In the genomic region with DNA sequence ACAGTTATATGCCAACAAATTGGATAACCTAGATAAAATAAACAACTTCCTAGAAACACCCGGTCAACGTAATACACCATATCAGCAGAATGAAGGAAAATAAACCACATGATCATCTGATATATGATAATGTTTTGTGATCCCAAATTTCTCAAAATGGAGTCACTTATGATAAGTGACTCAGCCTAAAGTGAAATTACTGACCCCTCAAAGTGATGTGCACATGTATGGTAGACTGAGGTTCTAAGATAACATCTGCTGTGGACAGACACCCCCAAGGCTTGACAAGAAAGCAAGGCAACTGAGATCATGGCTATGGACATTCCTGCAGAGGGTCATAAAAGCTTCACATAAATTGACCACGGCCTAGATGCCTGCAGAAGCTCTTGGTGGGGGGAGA, we compare ENCODE assay signal across 1 cellular context.
TF ChIP-seq lines count a peak whose summit lies in the region.

No MANE protein-coding gene starts in this region.

TF ChIP-seq in K562, 482 proteins besides CTCF, POLR2A, EP300 and RAD21 (continued from another document):
- TF ChIP-seq, protein P1, sequence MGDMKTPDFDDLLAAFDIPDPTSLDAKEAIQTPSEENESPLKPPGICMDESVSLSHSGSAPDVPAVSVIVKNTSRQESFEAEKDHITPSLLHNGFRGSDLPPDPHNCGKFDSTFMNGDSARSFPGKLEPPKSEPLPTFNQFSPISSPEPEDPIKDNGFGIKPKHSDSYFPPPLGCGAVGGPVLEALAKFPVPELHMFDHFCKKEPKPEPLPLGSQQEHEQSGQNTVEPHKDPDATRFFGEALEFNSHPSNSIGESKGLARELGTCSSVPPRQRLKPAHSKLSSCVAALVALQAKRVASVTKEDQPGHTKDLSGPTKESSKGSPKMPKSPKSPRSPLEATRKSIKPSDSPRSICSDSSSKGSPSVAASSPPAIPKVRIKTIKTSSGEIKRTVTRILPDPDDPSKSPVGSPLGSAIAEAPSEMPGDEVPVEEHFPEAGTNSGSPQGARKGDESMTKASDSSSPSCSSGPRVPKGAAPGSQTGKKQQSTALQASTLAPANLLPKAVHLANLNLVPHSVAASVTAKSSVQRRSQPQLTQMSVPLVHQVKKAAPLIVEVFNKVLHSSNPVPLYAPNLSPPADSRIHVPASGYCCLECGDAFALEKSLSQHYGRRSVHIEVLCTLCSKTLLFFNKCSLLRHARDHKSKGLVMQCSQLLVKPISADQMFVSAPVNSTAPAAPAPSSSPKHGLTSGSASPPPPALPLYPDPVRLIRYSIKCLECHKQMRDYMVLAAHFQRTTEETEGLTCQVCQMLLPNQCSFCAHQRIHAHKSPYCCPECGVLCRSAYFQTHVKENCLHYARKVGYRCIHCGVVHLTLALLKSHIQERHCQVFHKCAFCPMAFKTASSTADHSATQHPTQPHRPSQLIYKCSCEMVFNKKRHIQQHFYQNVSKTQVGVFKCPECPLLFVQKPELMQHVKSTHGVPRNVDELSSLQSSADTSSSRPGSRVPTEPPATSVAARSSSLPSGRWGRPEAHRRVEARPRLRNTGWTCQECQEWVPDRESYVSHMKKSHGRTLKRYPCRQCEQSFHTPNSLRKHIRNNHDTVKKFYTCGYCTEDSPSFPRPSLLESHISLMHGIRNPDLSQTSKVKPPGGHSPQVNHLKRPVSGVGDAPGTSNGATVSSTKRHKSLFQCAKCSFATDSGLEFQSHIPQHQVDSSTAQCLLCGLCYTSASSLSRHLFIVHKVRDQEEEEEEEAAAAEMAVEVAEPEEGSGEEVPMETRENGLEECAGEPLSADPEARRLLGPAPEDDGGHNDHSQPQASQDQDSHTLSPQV (IDR thresholded peaks at IDR 0.05): peak; percentile 61
- TF ChIP-seq ATF2 (CRISPR knock-in tag; IDR thresholded peaks at IDR 0.05) (no peak), ZNF766 (CRISPR knock-in tag; conservative IDR thresholded peaks at IDR 0.05) (0 out of 2 replicates have a peak, but pooled peaks have one; percentile 70), TAF7 (tag; IDR thresholded peaks at IDR 0.05) (no peak), BMI1 (IDR thresholded peaks at IDR 0.05; ENCODE audit: low read length) (no peak), FIP1L1 (IDR thresholded peaks at IDR 0.05; ENCODE audit: low read depth, low read length, poor library complexity, severe bottlenecking) (no peak), RBM25 (IDR thresholded peaks at IDR 0.05; ENCODE audit: low read depth, low read length, severe bottlenecking) (no peak), MEF2D (tag; conservative IDR thresholded peaks at IDR 0.05; ENCODE audit: low read depth) (0 out of 2 replicates have a peak, but pooled peaks have one; percentile 43), ATF4 (CRISPR knock-in tag; IDR thresholded peaks at IDR 0.05) (peak; percentile 45; the same call in 1 of the 2 replicates), MECOM (CRISPR knock-in tag; IDR thresholded peaks at IDR 0.05) (no peak), MTA1 (IDR thresholded peaks at IDR 0.05; ENCODE audit: borderline replicate concordance) (no peak), RUNX1 (IDR thresholded peaks at IDR 0.05; ENCODE audit: low read depth) (no peak), COPS2 (conservative IDR thresholded peaks at IDR 0.05) (no peak), ESRRA (IDR thresholded peaks at IDR 0.05; ENCODE audit: borderline replicate concordance, low read depth) (no peak), ZNF780A (CRISPR knock-in tag; IDR thresholded peaks at IDR 0.05) (no peak), SMAD3 (CRISPR knock-in tag; conservative IDR thresholded peaks at IDR 0.05) (0 out of 2 replicates have a peak, but pooled peaks have one; percentile 33), KDM4B (IDR thresholded peaks at IDR 0.05; ENCODE audit: borderline replicate concordance in 2 of 2, low read depth in 1 of 2) (no peak), DIDO1 (tag; IDR thresholded peaks at IDR 0.05; ENCODE audit: low read depth) (no peak), CBX5 (IDR thresholded peaks at IDR 0.05; ENCODE audit: borderline replicate concordance, low read depth) (no peak), MAZ (CRISPR knock-in tag; conservative IDR thresholded peaks at IDR 0.05 in 1 of 2, IDR thresholded peaks at IDR 0.05 in 1 of 2) (peak in 1 of 2 experiments; percentile 27; a peak in 1 of 4 replicates), MAFG (tag; conservative IDR thresholded peaks at IDR 0.05) (peak; percentile 25; the same call in 1 of the 2 replicates), NR4A1 (CRISPR knock-in tag; IDR thresholded peaks at IDR 0.05) (no peak), NR4A1 (tag; IDR thresholded peaks at IDR 0.05) (peak; percentile 59; the same call in 1 of the 2 replicates), KLF10 (CRISPR knock-in tag; IDR thresholded peaks at IDR 0.05) (no peak), FOXJ2 (tag; IDR thresholded peaks at IDR 0.05) (no peak), ZMIZ1 (IDR thresholded peaks at IDR 0.05; ENCODE audit: low read depth in 2 of 2, low read length in 2 of 2) (no peak), ZBTB17 (CRISPR knock-in tag; IDR thresholded peaks at IDR 0.05) (0 out of 2 replicates have a peak, but pooled peaks have one; percentile 55), ESRRB (CRISPR knock-in tag; IDR thresholded peaks at IDR 0.05; ENCODE audit: borderline replicate concordance) (no peak)
- TF ChIP-seq, protein P2, sequence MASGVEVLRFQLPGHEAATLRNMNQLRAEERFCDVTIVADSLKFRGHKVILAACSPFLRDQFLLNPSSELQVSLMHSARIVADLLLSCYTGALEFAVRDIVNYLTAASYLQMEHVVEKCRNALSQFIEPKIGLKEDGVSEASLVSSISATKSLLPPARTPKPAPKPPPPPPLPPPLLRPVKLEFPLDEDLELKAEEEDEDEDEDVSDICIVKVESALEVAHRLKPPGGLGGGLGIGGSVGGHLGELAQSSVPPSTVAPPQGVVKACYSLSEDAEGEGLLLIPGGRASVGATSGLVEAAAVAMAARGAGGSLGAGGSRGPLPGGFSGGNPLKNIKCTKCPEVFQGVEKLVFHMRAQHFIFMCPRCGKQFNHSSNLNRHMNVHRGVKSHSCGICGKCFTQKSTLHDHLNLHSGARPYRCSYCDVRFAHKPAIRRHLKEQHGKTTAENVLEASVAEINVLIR (CRISPR knock-in tag; IDR thresholded peaks at IDR 0.05): 0 out of 2 replicates have a peak, but pooled peaks have one; percentile 17
- TF ChIP-seq, protein P3, sequence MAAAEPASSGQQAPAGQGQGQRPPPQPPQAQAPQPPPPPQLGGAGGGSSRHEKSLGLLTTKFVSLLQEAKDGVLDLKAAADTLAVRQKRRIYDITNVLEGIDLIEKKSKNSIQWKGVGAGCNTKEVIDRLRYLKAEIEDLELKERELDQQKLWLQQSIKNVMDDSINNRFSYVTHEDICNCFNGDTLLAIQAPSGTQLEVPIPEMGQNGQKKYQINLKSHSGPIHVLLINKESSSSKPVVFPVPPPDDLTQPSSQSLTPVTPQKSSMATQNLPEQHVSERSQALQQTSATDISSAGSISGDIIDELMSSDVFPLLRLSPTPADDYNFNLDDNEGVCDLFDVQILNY (CRISPR knock-in tag; IDR thresholded peaks at IDR 0.05): no peak
